21 cellular contexts compared by ENCODE assay signal in the genomic region with DNA sequence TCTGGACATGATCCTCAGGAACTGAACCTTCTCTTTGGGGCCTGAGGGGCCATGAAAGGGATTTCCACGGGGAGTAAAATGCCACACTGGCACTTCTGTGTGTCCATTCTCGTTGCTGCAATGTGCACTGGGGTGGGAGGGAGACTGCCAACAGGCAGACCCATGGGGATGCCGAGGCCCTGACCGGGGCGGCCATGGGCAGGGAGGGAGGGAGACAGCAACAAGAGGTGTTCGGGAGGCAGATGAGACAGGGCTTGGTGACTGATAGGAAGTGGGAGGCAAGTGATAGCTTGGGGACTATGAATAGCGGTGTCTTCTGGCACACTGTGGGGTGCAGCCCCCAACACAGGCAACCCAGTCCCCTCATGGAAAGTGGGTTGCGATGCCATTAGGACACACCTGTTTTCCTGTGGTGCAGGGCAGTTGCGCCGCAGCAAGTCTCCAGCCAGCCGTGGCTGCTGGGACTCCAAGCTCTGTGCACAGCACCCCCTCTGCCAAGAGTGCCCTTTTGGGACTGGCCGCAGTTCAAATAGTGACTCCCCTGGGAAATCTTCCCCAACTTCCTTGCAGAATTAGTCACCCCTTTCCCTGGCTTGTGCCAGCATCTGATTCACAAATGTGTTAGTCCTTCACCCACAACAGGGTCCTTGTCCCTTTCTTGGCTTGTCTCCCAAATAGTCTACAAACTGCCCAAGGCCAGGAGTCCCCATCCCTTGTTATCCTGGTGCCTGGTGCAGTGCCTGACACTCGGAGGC.
"Had no signal": no experiment of that assay in that cellular context is flagged by ENCODE, and none has a peak within 500 bp of the region (broad histone marks: within the 10 kb centered on the region; RNA-seq: fewer than 3 reads in every experiment).

No MANE protein-coding gene starts in this region.

- H3K9me3 ChIP-seq: ascending aorta, left ventricle myocardium inferior, thyroid gland, upper lobe of right lung had no signal

- H3K79me2 ChIP-seq: parathyroid adenoma had no signal

- H3K4me1 ChIP-seq: ascending aorta, left ventricle myocardium inferior, parathyroid adenoma, thyroid gland, upper lobe of right lung had no signal

- H3K9ac ChIP-seq: parathyroid adenoma had no signal

- H3K4me3 Mint-ChIP-seq: activated T-cell treated with anti-CD3 and anti-CD28 coated beads, Interleukin-2, amount 50 U/mL, for 24 hours; activated T-helper 17 cell treated with anti-CD3 and anti-CD28 coated beads, Interleukin-2, amount 50 U/mL, for 72 hours; dendritic cell treated with granulocyte-macrophage colony-stimulating factor and Interleukin-4, amounts not matched to agents 40 ng/mL and 50 ng/mL, for 4 days; nephron; stimulated activated naive CD8-positive, alpha-beta T cell treated with anti-CD3 and anti-CD28 coated beads, Interleukin-15, Interleukin-2, amounts not matched to agents 100 ng/mL and 50 ng/mL, for 24 hours; WTC11 had no signal

- H3K27ac Mint-ChIP-seq: activated naive CD4-positive, alpha-beta T cell treated with anti-CD3 and anti-CD28 coated beads, Interleukin-2, amount 50 U/mL, for 72 hours; activated T-cell treated with anti-CD3 and anti-CD28 coated beads, Interleukin-2, amount 50 U/mL, for 24 hours; activated T-helper 17 cell treated with anti-CD3 and anti-CD28 coated beads, Interleukin-2, amount 50 U/mL, for 72 hours; dendritic cell treated with granulocyte-macrophage colony-stimulating factor and Interleukin-4, amounts not matched to agents 40 ng/mL and 50 ng/mL, for 4 days; nephron; stimulated activated naive CD8-positive, alpha-beta T cell treated with anti-CD3 and anti-CD28 coated beads, Interleukin-15, Interleukin-2, amounts not matched to agents 100 ng/mL and 50 ng/mL, for 24 hours; WTC11 had no signal

- H3K9me3 Mint-ChIP-seq: activated naive CD4-positive, alpha-beta T cell treated with anti-CD3 and anti-CD28 coated beads, Interleukin-2, amount 50 U/mL, for 72 hours; activated T-cell treated with anti-CD3 and anti-CD28 coated beads, Interleukin-2, amount 50 U/mL, for 24 hours; activated T-helper 17 cell treated with anti-CD3 and anti-CD28 coated beads, Interleukin-2, amount 50 U/mL, for 72 hours; dendritic cell treated with granulocyte-macrophage colony-stimulating factor and Interleukin-4, amounts not matched to agents 40 ng/mL and 50 ng/mL, for 4 days; nephron; stimulated activated naive CD8-positive, alpha-beta T cell treated with anti-CD3 and anti-CD28 coated beads, Interleukin-15, Interleukin-2, amounts not matched to agents 100 ng/mL and 50 ng/mL, for 24 hours; WTC11 had no signal

- H3K27ac ChIP-seq: ascending aorta, brain microvascular endothelial cell, left ventricle myocardium inferior, parathyroid adenoma, skin epidermis, thyroid gland, upper lobe of right lung had no signal

- H3K36me3 Mint-ChIP-seq: activated naive CD4-positive, alpha-beta T cell treated with anti-CD3 and anti-CD28 coated beads, Interleukin-2, amount 50 U/mL, for 72 hours; WTC11 had no signal

- DNase-seq: activated CD8-positive, alpha-beta memory T cell treated with anti-CD3 and anti-CD28 coated beads, Interleukin-2, amount 50 U/mL, for 4 hours; activated T-cell treated with anti-CD3 and anti-CD28 coated beads, Interleukin-2, amount 50 U/mL, for 24 hours; brain microvascular endothelial cell; effector CD4-positive, alpha-beta T cell; foreskin fibroblast; left ventricle myocardium inferior; right cardiac atrium; stimulated activated CD4-positive, alpha-beta T cell treated with anti-CD3 and anti-CD28 coated beads, Interleukin-1b, Interleukin-23, amount 100 ng/mL, for 48 hours; substantia nigra; T-helper 9 cell; thyroid gland; upper lobe of right lung had no signal

- H3K27me3 ChIP-seq: ascending aorta, brain microvascular endothelial cell, thyroid gland had no signal

- H3K4me3 ChIP-seq: ascending aorta, left ventricle myocardium inferior, skin epidermis, thyroid gland, upper lobe of right lung had no signal

- H3K4me1 Mint-ChIP-seq: activated T-helper 17 cell treated with anti-CD3 and anti-CD28 coated beads, Interleukin-2, amount 50 U/mL, for 72 hours had no signal

- H2AFZ ChIP-seq: parathyroid adenoma had no signal

- H3K36me3 ChIP-seq: ascending aorta, brain microvascular endothelial cell, left ventricle myocardium inferior, thyroid gland, upper lobe of right lung had no signal
